In the genomic region with DNA sequence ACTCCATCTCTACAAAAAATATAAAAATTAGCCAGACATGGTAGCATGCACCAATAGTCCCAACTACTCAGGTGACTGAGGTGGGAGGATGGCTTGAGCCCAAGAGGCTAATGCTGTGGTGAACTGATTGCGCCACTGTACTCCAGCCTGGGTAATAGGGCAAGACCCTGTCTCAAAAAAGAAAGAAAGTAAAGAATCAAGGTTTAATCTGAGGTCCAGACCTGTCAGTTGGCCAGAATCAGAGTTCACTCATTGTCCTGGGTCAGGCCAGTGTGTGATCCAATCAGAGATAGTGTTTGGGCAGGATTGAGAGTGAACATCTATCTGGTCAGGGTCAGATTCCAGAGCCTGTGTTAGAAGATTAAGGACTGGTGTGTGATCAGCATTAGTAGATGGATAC, we compare ENCODE assay signal across 1 cellular context.
TF ChIP-seq lines count a peak whose summit lies in the region.

No MANE protein-coding gene starts in this region.

TF ChIP-seq in HepG2, 621 proteins besides CTCF, POLR2A, EP300 and RAD21 (continued from another document):
- TF ChIP-seq, protein P1, sequence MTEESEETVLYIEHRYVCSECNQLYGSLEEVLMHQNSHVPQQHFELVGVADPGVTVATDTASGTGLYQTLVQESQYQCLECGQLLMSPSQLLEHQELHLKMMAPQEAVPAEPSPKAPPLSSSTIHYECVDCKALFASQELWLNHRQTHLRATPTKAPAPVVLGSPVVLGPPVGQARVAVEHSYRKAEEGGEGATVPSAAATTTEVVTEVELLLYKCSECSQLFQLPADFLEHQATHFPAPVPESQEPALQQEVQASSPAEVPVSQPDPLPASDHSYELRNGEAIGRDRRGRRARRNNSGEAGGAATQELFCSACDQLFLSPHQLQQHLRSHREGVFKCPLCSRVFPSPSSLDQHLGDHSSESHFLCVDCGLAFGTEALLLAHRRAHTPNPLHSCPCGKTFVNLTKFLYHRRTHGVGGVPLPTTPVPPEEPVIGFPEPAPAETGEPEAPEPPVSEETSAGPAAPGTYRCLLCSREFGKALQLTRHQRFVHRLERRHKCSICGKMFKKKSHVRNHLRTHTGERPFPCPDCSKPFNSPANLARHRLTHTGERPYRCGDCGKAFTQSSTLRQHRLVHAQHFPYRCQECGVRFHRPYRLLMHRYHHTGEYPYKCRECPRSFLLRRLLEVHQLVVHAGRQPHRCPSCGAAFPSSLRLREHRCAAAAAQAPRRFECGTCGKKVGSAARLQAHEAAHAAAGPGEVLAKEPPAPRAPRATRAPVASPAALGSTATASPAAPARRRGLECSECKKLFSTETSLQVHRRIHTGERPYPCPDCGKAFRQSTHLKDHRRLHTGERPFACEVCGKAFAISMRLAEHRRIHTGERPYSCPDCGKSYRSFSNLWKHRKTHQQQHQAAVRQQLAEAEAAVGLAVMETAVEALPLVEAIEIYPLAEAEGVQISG (CRISPR knock-in tag; IDR thresholded peaks at IDR 0.05): peak; percentile 23; the same call in 1 of the 2 replicates
- TF ChIP-seq GFI1 (CRISPR knock-in tag; IDR thresholded peaks at IDR 0.05; ENCODE audit: borderline replicate concordance) (peak; percentile 88), KDM5B (CRISPR knock-in tag; IDR thresholded peaks at IDR 0.05; ENCODE audit: borderline replicate concordance) (no peak), CENPT (CRISPR knock-in tag; IDR thresholded peaks at IDR 0.05; ENCODE audit: low read depth) (no peak), NR2F6 (IDR thresholded peaks at IDR 0.05) (peak; percentile 38; the same call in 1 of the 2 replicates), NR2F6 (CRISPR knock-in tag; IDR thresholded peaks at IDR 0.05) (no peak), PITX1 (CRISPR knock-in tag; IDR thresholded peaks at IDR 0.05) (peak; percentile 51; the same call in 1 of the 2 replicates), ASH2L (IDR thresholded peaks at IDR 0.05; ENCODE audit: insufficient read length, low read depth, low read length) (no peak), HOXA3 (CRISPR knock-in tag; IDR thresholded peaks at IDR 0.05) (peak; percentile 79; the same call in 1 of the 2 replicates), ZBTB7A (CRISPR knock-in tag; IDR thresholded peaks at IDR 0.05) (0 out of 2 replicates have a peak, but pooled peaks have one; percentile 51), MEF2D (CRISPR knock-in tag; IDR thresholded peaks at IDR 0.05) (0 out of 2 replicates have a peak, but pooled peaks have one; percentile 23), HMG20A (CRISPR knock-in tag; IDR thresholded peaks at IDR 0.05; ENCODE audit: borderline replicate concordance) (no peak), PATZ1 (CRISPR knock-in tag; IDR thresholded peaks at IDR 0.05) (no peak), NONO (IDR thresholded peaks at IDR 0.05) (no peak), NONO (CRISPR knock-in tag; conservative IDR thresholded peaks at IDR 0.05) (no peak), STAT6 (CRISPR knock-in tag; IDR thresholded peaks at IDR 0.05; ENCODE audit: borderline replicate concordance) (no peak), RFXAP (CRISPR knock-in tag; IDR thresholded peaks at IDR 0.05; ENCODE audit: borderline replicate concordance) (0 out of 2 replicates have a peak, but pooled peaks have one; percentile 31), TCF7 (IDR thresholded peaks at IDR 0.05; ENCODE audit: low read depth) (no peak), ATF5 (CRISPR knock-in tag; IDR thresholded peaks at IDR 0.05; ENCODE audit: low read depth) (no peak), CEBPB (IDR thresholded peaks at IDR 0.05; ENCODE audit: borderline replicate concordance, low read depth, low read length) (peak; percentile 80), REL (CRISPR knock-in tag; conservative IDR thresholded peaks at IDR 0.05) (no peak), ZNF564 (CRISPR knock-in tag; IDR thresholded peaks at IDR 0.05) (no peak), NR2F2 (IDR thresholded peaks at IDR 0.05; ENCODE audit: borderline replicate concordance, low read depth) (peak; percentile 33; the same call in 1 of the 2 replicates), ZNF607 (CRISPR knock-in tag; IDR thresholded peaks at IDR 0.05; ENCODE audit: borderline replicate concordance) (no peak), ZNF292 (CRISPR knock-in tag; IDR thresholded peaks at IDR 0.05; ENCODE audit: borderline replicate concordance, low read depth) (peak; percentile 45; the same call in 1 of the 2 replicates), PTBP1 (IDR thresholded peaks at IDR 0.05; ENCODE audit: low read depth, low read length, poor library complexity, severe bottlenecking) (no peak), ZNF235 (CRISPR knock-in tag; IDR thresholded peaks at IDR 0.05; ENCODE audit: borderline replicate concordance) (no peak)
- TF ChIP-seq, protein P2, sequence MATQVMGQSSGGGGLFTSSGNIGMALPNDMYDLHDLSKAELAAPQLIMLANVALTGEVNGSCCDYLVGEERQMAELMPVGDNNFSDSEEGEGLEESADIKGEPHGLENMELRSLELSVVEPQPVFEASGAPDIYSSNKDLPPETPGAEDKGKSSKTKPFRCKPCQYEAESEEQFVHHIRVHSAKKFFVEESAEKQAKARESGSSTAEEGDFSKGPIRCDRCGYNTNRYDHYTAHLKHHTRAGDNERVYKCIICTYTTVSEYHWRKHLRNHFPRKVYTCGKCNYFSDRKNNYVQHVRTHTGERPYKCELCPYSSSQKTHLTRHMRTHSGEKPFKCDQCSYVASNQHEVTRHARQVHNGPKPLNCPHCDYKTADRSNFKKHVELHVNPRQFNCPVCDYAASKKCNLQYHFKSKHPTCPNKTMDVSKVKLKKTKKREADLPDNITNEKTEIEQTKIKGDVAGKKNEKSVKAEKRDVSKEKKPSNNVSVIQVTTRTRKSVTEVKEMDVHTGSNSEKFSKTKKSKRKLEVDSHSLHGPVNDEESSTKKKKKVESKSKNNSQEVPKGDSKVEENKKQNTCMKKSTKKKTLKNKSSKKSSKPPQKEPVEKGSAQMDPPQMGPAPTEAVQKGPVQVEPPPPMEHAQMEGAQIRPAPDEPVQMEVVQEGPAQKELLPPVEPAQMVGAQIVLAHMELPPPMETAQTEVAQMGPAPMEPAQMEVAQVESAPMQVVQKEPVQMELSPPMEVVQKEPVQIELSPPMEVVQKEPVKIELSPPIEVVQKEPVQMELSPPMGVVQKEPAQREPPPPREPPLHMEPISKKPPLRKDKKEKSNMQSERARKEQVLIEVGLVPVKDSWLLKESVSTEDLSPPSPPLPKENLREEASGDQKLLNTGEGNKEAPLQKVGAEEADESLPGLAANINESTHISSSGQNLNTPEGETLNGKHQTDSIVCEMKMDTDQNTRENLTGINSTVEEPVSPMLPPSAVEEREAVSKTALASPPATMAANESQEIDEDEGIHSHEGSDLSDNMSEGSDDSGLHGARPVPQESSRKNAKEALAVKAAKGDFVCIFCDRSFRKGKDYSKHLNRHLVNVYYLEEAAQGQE (IDR thresholded peaks at IDR 0.05; ENCODE audit: borderline replicate concordance in 1 of 2, low read depth in 1 of 2, low read length in 2 of 2): no peak
- TF ChIP-seq, protein P3, sequence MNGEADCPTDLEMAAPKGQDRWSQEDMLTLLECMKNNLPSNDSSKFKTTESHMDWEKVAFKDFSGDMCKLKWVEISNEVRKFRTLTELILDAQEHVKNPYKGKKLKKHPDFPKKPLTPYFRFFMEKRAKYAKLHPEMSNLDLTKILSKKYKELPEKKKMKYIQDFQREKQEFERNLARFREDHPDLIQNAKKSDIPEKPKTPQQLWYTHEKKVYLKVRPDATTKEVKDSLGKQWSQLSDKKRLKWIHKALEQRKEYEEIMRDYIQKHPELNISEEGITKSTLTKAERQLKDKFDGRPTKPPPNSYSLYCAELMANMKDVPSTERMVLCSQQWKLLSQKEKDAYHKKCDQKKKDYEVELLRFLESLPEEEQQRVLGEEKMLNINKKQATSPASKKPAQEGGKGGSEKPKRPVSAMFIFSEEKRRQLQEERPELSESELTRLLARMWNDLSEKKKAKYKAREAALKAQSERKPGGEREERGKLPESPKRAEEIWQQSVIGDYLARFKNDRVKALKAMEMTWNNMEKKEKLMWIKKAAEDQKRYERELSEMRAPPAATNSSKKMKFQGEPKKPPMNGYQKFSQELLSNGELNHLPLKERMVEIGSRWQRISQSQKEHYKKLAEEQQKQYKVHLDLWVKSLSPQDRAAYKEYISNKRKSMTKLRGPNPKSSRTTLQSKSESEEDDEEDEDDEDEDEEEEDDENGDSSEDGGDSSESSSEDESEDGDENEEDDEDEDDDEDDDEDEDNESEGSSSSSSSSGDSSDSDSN (CRISPR knock-in tag; IDR thresholded peaks at IDR 0.05): peak; percentile 18; the same call in 1 of the 2 replicates
- TF ChIP-seq, protein P4, sequence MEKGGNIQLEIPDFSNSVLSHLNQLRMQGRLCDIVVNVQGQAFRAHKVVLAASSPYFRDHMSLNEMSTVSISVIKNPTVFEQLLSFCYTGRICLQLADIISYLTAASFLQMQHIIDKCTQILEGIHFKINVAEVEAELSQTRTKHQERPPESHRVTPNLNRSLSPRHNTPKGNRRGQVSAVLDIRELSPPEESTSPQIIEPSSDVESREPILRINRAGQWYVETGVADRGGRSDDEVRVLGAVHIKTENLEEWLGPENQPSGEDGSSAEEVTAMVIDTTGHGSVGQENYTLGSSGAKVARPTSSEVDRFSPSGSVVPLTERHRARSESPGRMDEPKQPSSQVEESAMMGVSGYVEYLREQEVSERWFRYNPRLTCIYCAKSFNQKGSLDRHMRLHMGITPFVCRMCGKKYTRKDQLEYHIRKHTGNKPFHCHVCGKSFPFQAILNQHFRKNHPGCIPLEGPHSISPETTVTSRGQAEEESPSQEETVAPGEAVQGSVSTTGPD (CRISPR knock-in tag; IDR thresholded peaks at IDR 0.05): no peak
- TF ChIP-seq, protein P5, sequence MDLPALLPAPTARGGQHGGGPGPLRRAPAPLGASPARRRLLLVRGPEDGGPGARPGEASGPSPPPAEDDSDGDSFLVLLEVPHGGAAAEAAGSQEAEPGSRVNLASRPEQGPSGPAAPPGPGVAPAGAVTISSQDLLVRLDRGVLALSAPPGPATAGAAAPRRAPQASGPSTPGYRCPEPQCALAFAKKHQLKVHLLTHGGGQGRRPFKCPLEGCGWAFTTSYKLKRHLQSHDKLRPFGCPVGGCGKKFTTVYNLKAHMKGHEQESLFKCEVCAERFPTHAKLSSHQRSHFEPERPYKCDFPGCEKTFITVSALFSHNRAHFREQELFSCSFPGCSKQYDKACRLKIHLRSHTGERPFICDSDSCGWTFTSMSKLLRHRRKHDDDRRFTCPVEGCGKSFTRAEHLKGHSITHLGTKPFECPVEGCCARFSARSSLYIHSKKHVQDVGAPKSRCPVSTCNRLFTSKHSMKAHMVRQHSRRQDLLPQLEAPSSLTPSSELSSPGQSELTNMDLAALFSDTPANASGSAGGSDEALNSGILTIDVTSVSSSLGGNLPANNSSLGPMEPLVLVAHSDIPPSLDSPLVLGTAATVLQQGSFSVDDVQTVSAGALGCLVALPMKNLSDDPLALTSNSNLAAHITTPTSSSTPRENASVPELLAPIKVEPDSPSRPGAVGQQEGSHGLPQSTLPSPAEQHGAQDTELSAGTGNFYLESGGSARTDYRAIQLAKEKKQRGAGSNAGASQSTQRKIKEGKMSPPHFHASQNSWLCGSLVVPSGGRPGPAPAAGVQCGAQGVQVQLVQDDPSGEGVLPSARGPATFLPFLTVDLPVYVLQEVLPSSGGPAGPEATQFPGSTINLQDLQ (CRISPR knock-in tag; IDR thresholded peaks at IDR 0.05): 0 out of 2 replicates have a peak, but pooled peaks have one; percentile 6
